1 cellular context compared by ENCODE assay signal in the genomic region with DNA sequence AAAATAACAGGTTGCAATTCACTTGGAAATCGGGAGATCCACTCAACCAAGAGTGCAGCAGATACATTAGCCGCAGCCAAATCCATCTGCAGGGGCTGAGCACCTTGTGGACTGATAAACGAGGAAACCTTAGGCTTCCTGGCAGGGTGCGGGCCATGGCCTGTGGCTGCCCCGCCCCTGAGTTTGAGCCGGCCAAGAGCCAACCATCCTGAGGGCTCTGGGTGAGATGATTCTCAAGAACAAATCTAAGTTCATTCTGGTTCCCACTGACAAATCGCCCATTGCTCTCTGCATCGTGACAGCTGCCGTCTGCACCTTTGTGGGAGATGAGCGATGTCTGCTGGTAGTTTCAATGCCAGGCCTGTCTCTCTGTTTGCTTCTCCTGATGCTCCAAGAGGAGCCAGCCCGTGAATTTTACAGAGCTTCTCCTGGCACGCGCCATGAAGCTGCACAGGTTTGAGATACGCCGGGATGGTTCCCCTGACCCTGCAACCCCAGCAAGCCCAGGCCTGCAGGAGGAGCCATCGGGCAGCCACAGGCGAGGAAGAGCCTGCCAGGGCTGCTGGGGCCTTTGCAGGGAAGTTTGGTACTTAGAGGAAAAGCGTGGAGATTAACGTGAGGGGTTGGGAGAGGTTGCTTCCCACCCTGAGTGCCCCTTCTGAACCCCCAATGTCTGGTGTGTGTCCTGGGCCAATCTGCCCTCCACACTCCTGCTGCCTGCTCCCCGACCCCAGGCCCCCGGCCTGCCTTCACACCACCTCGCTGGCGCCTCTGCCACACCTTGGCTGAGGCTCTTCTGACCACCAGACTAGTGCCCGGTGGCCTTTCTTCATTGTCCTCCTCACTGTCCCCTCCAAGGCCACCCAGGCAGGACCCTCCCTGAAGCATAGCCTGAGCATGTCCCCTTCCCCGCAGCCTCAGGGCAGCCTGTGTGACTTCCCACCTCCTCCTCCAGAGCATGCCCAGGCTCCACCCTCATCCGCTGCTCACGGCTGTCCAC.
TF ChIP-seq lines count a peak whose summit lies in the region.

No MANE protein-coding gene starts in this region.

TF ChIP-seq in K562, 482 proteins besides CTCF, POLR2A, EP300 and RAD21:
- TF ChIP-seq NR3C1 (CRISPR knock-in tag; IDR thresholded peaks at IDR 0.05) (no peak), SMC3 (conservative IDR thresholded peaks at IDR 0.05; ENCODE audit: insufficient read depth, low read depth, low read length) (0 out of 2 replicates have a peak, but pooled peaks have one; percentile 3)
